21 cellular contexts compared by ENCODE assay signal in genomic region chr1:118440-118839, GRCh38. TPM values are rescaled to one million over a fixed set of nuclear protein-coding genes. Genes with fewer than 3 reads are reported as not detected.
"Had no signal": no experiment of that assay in that cellular context is flagged by ENCODE, and none has a peak within 500 bp of the region (broad histone marks: within the 10 kb centered on the region; RNA-seq: fewer than 3 reads in every experiment).

No MANE protein-coding gene starts in this region.

RNA-seq across cellular contexts. Expression of gene OR4F5, which starts 53.2 kb away (rescaled TPM):
- total RNA-seq: activated naive CD4-positive, alpha-beta T cell treated with anti-CD3 and anti-CD28 coated beads for 36 hours; activated naive CD4-positive, alpha-beta T cell treated with anti-CD3 and anti-CD28 coated beads, Interleukin-2, amount 50 U/mL, for 72 hours; activated naive CD8-positive, alpha-beta T cell treated with anti-CD3 and anti-CD28 coated beads for 36 hours; activated naive CD8-positive, alpha-beta T cell treated with anti-CD3 and anti-CD28 coated beads, Interleukin-2, amount 10 ng/mL, durations not matched to agents 7 days and 5 days; activated T-cell treated with anti-CD3 and anti-CD28 coated beads, Interleukin-2, amount 50 U/mL, for 4 hours; activated T-cell treated with anti-CD3 and anti-CD28 coated beads, Interleukin-2, amount 50 U/mL, for 72 hours; activated T-helper 1 cell treated with anti-CD3 and anti-CD28 coated beads, Interleukin-12 subunit alpha, Interleukin-12 subunit beta, Interleukin-2, Interleukin-4 antibody, amounts not matched to agents 30 ng/mL and 10 ng/mL and 1 ng/mL, durations not matched to agents 14 hours and 24 hours and 36 hours; activated T-helper 17 cell treated with anti-CD3 and anti-CD28 coated beads, Interleukin-2, amount 50 U/mL, for 72 hours; activated T-helper 2 cell treated with anti-CD3 and anti-CD28 coated beads, Interferon-gamma antibody, Interleukin-2, Interleukin-4, amounts not matched to agents 10 μg/mL and 5 μg/mL and 100 μg/mL, durations not matched to agents 14 hours and 24 hours and 36 hours; adrenal gland; aorta; ascending aorta; astrocyte; body of pancreas; breast epithelium; bronchial epithelial cell; cardiac muscle cell; cardiac septum; cerebellum; chondrocyte had no signal
- polyA plus RNA-seq: adipose tissue, adrenal gland, aorta, cardiac muscle cell had no signal
